ENCODE assay signal across 13 cellular contexts in genomic region chr3:86993704-86994103, GRCh38. TPM values are rescaled to one million over a fixed set of nuclear protein-coding genes. Genes with fewer than 3 reads are reported as not detected.
A peak's percentile ranks its signal among the peaks of the same experiment; 100 is the strongest.
DNase-seq lines count a peak whose midpoint lies in the region; ATAC-seq and TF ChIP-seq lines count a peak whose summit lies in the region.
"Had no signal": no experiment of that assay in that cellular context is flagged by ENCODE, and none has a peak within 500 bp of the region (broad histone marks: within the 10 kb centered on the region; RNA-seq: fewer than 3 reads in every experiment).

No MANE protein-coding gene starts in this region.

- H4K20me1 ChIP-seq in HCT116 (ENCODE audit: insufficient read depth), result no peaks in the 10 kb centered on the region

- BruUV-seq in HCT116 (replicated peaks; lab: Mats Ljungman, UMichigan), result no TSS peak

- CTCF ChIA-PET in HCT116 (lab: Charles Lee), result no interaction called here

- no peak overlapping the region for H3K27ac ChIP-seq in HCT116 (ENCODE audit: low read depth, low read length)
- H3K27ac ChIP-seq in upper lobe of right lung, result no peak overlapping the region
- H3K27ac ChIP-seq: neural progenitor cell had no signal

- no peak overlapping the region for H3K9ac ChIP-seq in HCT116 (ENCODE audit: low read length)
- H3K9ac ChIP-seq in adipocyte (ENCODE audit: low read length), result peak overlapping the region; percentile 33
- H3K9ac ChIP-seq: neural progenitor cell had no signal

- peak overlapping the region; percentile 16 for H2AFZ ChIP-seq in HCT116 (ENCODE audit: low read depth, low read length, poor library complexity, severe bottlenecking)
- H2AFZ ChIP-seq: neural progenitor cell had no signal

- no peaks in the 10 kb centered on the region for H3K79me2 ChIP-seq in HCT116 (ENCODE audit: insufficient read depth, low read length)

- H3K4me3 ChIP-seq in HCT116 (replicated peaks in 1 of 2; ENCODE audit: low read depth in 1 of 2, low read length in 2 of 2), result no peak overlapping the region
- peak overlapping the region; percentile 65 for H3K4me3 ChIP-seq in adipocyte (ENCODE audit: low read length)
- no peak overlapping the region for H3K4me3 ChIP-seq in upper lobe of right lung
- H3K4me3 ChIP-seq: neural progenitor cell had no signal

- H3K27me3 ChIP-seq in HCT116 (ENCODE audit: insufficient read depth, low read length) (no peaks in the 10 kb centered on the region; the same call in 1 of the 2 replicates), adipocyte (replicated peaks; ENCODE audit: control insufficient read depth, insufficient read depth, low read length) (no peaks in the 10 kb centered on the region), upper lobe of right lung (peaks cover 8% of the 10 kb centered on the region)

- peaks cover 6 to 28% of the 10 kb centered on the region in 2 experiments; a peak in 3 of 4 replicates for H3K4me1 ChIP-seq in HCT116 (ENCODE audit: control insufficient read depth in 1 of 2, insufficient read depth in 2 of 2, low read length in 2 of 2)
- H3K4me1 ChIP-seq in adipocyte (ENCODE audit: control insufficient read depth, insufficient read depth, low read length), result peaks cover 42% of the 10 kb centered on the region
- H3K4me1 ChIP-seq in upper lobe of right lung, result no peaks in the 10 kb centered on the region

- no peak for TF ChIP-seq POLR2A in HCT116 (IDR thresholded peaks at IDR 0.05; ENCODE audit: borderline replicate concordance, extremely low read depth, insufficient read depth, insufficient read length)

- DNase-seq in A172 (ENCODE audit: low spot score), result peak; percentile 44
- no peak for DNase-seq in HCT116 (ENCODE audit: low read depth, low spot score)
- peak; percentile 47 for DNase-seq in adipocyte (ENCODE audit: low read depth)
- peak; percentile 40 for DNase-seq in kidney tubule cell (ENCODE audit: low spot score)
- no peak for DNase-seq in T1000 (lab: John Stamatoyannopoulos, UW)
- no peak for DNase-seq in upper lobe of right lung
- no peak for DNase-seq in dermis blood vessel endothelial cell
- no peak for DNase-seq in NCI-H1436 (lab: John Stamatoyannopoulos, UW)
- DNase-seq: ACHN; activated CD4-positive, alpha-beta memory T cell treated with anti-CD3 and anti-CD28 coated beads, Interleukin-2, amount 10 ng/mL, durations not matched to agents 7 days and 5 days; NCI-H146 had no signal

- no peaks in the 10 kb centered on the region for H3K9me3 ChIP-seq in HCT116 (ENCODE audit: control insufficient read depth in 1 of 2, insufficient read depth in 1 of 2, low read depth in 1 of 2, low read length in 2 of 2)
- no peaks in the 10 kb centered on the region for H3K9me3 ChIP-seq in adipocyte (ENCODE audit: control insufficient read depth, low read length)
- H3K9me3 ChIP-seq in upper lobe of right lung, result no peaks in the 10 kb centered on the region

- TF ChIP-seq CTCF in HCT116 (IDR thresholded peaks at IDR 0.05 in 2 of 3, conservative IDR thresholded peaks at IDR 0.05 in 1 of 3; ENCODE audit: borderline replicate concordance in 1 of 3, insufficient read depth in 1 of 3, low read depth in 2 of 3, low read length in 2 of 3) (no peak), upper lobe of right lung (IDR thresholded peaks at IDR 0.05) (no peak)

- no peak for TF ChIP-seq RAD21 in HCT116 (IDR thresholded peaks at IDR 0.05; ENCODE audit: low read depth)

- H3K4me2 ChIP-seq in HCT116 (ENCODE audit: low read length), result peak overlapping the region; percentile 26
- H3K4me2 ChIP-seq: neural progenitor cell had no signal

- no peak for ATAC-seq in HCT116
- no peak for ATAC-seq in upper lobe of right lung
- ATAC-seq: HepG2 had no signal

- H3K9me2 ChIP-seq in HCT116 (ENCODE audit: insufficient read depth), result no peaks in the 10 kb centered on the region

- intact Hi-C loops in HCT116 (cut with micrococcal nuclease), result no loop called here
- intact Hi-C loops in upper lobe of right lung (cut with DNase I), result no loop called here

- RAD21 ChIA-PET in HCT116 (lab: Charles Lee; ENCODE audit: low non-redundant PET in 1 of 2, low total read pairs in 2 of 2, uncharacterized antibody in 2 of 2, unreplicated experiment in 2 of 2), result no interaction called here

- POLR2A ChIA-PET in HCT116 (lab: Charles Lee), result no interaction called here

- H3K36me3 ChIP-seq in HCT116 (ENCODE audit: control insufficient read depth in 1 of 2, insufficient read depth in 2 of 2, low read length in 2 of 2), result no peaks in the 10 kb centered on the region
- no peaks in the 10 kb centered on the region for H3K36me3 ChIP-seq in adipocyte (ENCODE audit: control insufficient read depth, insufficient read depth, low read length, severe bottlenecking)
- H3K36me3 ChIP-seq in upper lobe of right lung, result no peaks in the 10 kb centered on the region
- H3K36me3 ChIP-seq: neural progenitor cell had no signal

TF ChIP-seq in HCT116, 20 proteins besides CTCF, POLR2A, EP300 and RAD21:
- TF ChIP-seq SIN3A (IDR thresholded peaks at IDR 0.05; ENCODE audit: low read depth) (no peak), EZH2phosphoT487 (IDR thresholded peaks at IDR 0.05; ENCODE audit: borderline replicate concordance) (no peak), EZH2 (IDR thresholded peaks at IDR 0.05) (no peak), CBX3 (IDR thresholded peaks at IDR 0.05; ENCODE audit: low read depth) (no peak), JUND (IDR thresholded peaks at IDR 0.05) (no peak), EGR1 (IDR thresholded peaks at IDR 0.05; ENCODE audit: low read depth) (no peak), POLR2AphosphoS5 (IDR thresholded peaks at IDR 0.05; ENCODE audit: low read depth, low read length) (no peak), YY1 (IDR thresholded peaks at IDR 0.05; ENCODE audit: extremely low read depth, insufficient replicate concordance, low read depth, low read length) (no peak), TCF7L2 (IDR thresholded peaks at IDR 0.05; ENCODE audit: borderline replicate concordance, extremely low read depth, insufficient read depth, insufficient read length) (no peak), ZFX (IDR thresholded peaks at IDR 0.05) (no peak), SRF (IDR thresholded peaks at IDR 0.05; ENCODE audit: low read depth) (no peak), SP1 (IDR thresholded peaks at IDR 0.05; ENCODE audit: low read depth) (no peak), ELF1 (IDR thresholded peaks at IDR 0.05; ENCODE audit: borderline replicate concordance, low read depth) (no peak), FOSL1 (IDR thresholded peaks at IDR 0.05; ENCODE audit: low read depth) (no peak), ZNF274 (IDR thresholded peaks at IDR 0.05; ENCODE audit: low read depth, low read length) (no peak), ZBTB33 (IDR thresholded peaks at IDR 0.05; ENCODE audit: extremely low read depth, insufficient replicate concordance, low read length) (no peak), CEBPB (IDR thresholded peaks at IDR 0.05; ENCODE audit: low read depth) (no peak), MAX (IDR thresholded peaks at IDR 0.05) (no peak), REST (IDR thresholded peaks at IDR 0.05; ENCODE audit: low read depth) (no peak)
- TF ChIP-seq, protein P1, sequence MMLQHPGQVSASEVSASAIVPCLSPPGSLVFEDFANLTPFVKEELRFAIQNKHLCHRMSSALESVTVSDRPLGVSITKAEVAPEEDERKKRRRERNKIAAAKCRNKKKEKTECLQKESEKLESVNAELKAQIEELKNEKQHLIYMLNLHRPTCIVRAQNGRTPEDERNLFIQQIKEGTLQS (IDR thresholded peaks at IDR 0.05), result no peak
TF ChIP-seq in HCT116: peak in this region for 0.

RNA-seq across cellular contexts. Expression of gene VGLL3, which starts 2.8 kb away (rescaled TPM):
- not detected in 2 replicates for total RNA-seq in A172 (2014; rRNA removed; shearing (Covaris generic))
- total RNA-seq in HCT116 (2021; ENCODE audit: unreplicated experiment) (0.10 TPM), upper lobe of right lung (61.5 TPM), dermis blood vessel endothelial cell (0.33 and 1.0 TPM in 2 replicates)
- polyA plus RNA-seq in HCT116 (2012), result not detected in 2 replicates
- total RNA-seq: activated CD4-positive, alpha-beta memory T cell treated with anti-CD3 and anti-CD28 coated beads, Interleukin-2, amount 10 ng/mL, durations not matched to agents 7 days and 5 days had no signal

Comparison
In these comparisons a context has a peak if more than half of its experiments do, and no peak if none do; other contexts are left out.
1. DNase-seq: peak in A172 (single experiment), adipocyte (single experiment) and kidney tubule cell (single experiment); none in HCT116 (single experiment), T1000 (single experiment), upper lobe of right lung (single experiment), dermis blood vessel endothelial cell (single experiment) and NCI-H1436 (single experiment).
2. RNA of gene VGLL3, which starts 2.8 kb away (total RNA-seq): 61.5 TPM in upper lobe of right lung (single experiment); 0.33 to 1.0 TPM in dermis blood vessel endothelial cell, 0.10 TPM in HCT116 (single experiment) and not detected in A172; every median in the first group is over 10 times any median in the second.